ENCODE assay signal across 9 cellular contexts in genomic region chr5:72957337-72957736, GRCh38. TPM values are rescaled to one million over a fixed set of nuclear protein-coding genes. Genes with fewer than 3 reads are reported as not detected.
DNase-seq lines count a peak whose midpoint lies in the region; ATAC-seq and TF ChIP-seq lines count a peak whose summit lies in the region.
"Had no signal": no experiment of that assay in that cellular context is flagged by ENCODE, and none has a peak within 500 bp of the region (broad histone marks: within the 10 kb centered on the region; RNA-seq: fewer than 3 reads in every experiment).

No MANE protein-coding gene starts in this region.

- H3K36me3 ChIP-seq in HCT116 (ENCODE audit: control insufficient read depth in 1 of 2, insufficient read depth in 2 of 2, low read length in 2 of 2) (no peaks in the 10 kb centered on the region), gastrocnemius medialis (no peaks in the 10 kb centered on the region), aorta (ENCODE audit: control insufficient read depth in 1 of 2, insufficient read depth in 2 of 2, low read length in 1 of 2) (no peaks in the 10 kb centered on the region)

- TF ChIP-seq RAD21 in HCT116 (IDR thresholded peaks at IDR 0.05; ENCODE audit: low read depth) = no peak

- 49 to 52% methylated on average over 1 of the region's 1 CpG for WGBS in aorta, 2 donors

- peak overlapping the region; percentile 76 for H3K4me3 Mint-ChIP-seq in activated CD4-positive, alpha-beta memory T cell treated with anti-CD3 and anti-CD28 coated beads for 36 hours
- peak overlapping the region; percentile 95 for H3K4me3 Mint-ChIP-seq in glutamatergic neuron (ENCODE audit: unreplicated experiment)

- peak overlapping the region; percentile 83 for H3K9ac ChIP-seq in HCT116 (ENCODE audit: low read length)

- H2AFZ ChIP-seq in HCT116 (ENCODE audit: low read depth, low read length, poor library complexity, severe bottlenecking) = no peak overlapping the region

- H3K36me3 Mint-ChIP-seq in activated CD4-positive, alpha-beta memory T cell treated with anti-CD3 and anti-CD28 coated beads for 36 hours = no peaks in the 10 kb centered on the region
- no peaks in the 10 kb centered on the region for H3K36me3 Mint-ChIP-seq in glutamatergic neuron (ENCODE audit: unreplicated experiment)

- in situ Hi-C loops in gastrocnemius medialis (cut with MboI; ENCODE audit: low sequenced_read_pairs in 4 of 4) = loop anchor here in 1 of 4 donors (25.0 kb wide), 1 partner anchor 345 kb away; no protein-coding TSS in a partner anchor

- no peaks in the 10 kb centered on the region for H3K9me2 ChIP-seq in HCT116 (ENCODE audit: insufficient read depth)

- DNase-seq in HCT116 (ENCODE audit: low read depth, low spot score) (no peak), glutamatergic neuron (no peak), gastrocnemius medialis (no peak), aorta (no peak)
- no peak for DNase-seq in activated CD4-positive, alpha-beta memory T cell treated with anti-CD3 and anti-CD28 coated beads for 36 hours
- no peak for DNase-seq in activated CD4-positive, alpha-beta T cell treated with anti-CD3 and anti-CD28 coated beads for 1 hour
- DNase-seq: activated gamma-delta T cell treated with Interleukin-2 at 50 U/mL for 16 hours had no signal

- peaks cover 58% of the 10 kb centered on the region for H3K79me2 ChIP-seq in HCT116 (ENCODE audit: insufficient read depth, low read length)

- H3K9me3 Mint-ChIP-seq in activated CD4-positive, alpha-beta memory T cell treated with anti-CD3 and anti-CD28 coated beads for 36 hours = no peaks in the 10 kb centered on the region
- H3K9me3 Mint-ChIP-seq in glutamatergic neuron (ENCODE audit: unreplicated experiment) = peaks cover 7% of the 10 kb centered on the region

- POLR2A ChIA-PET in HCT116 (lab: Charles Lee) = interaction anchor here (0.7 kb wide), 1 partner anchor 267 kb away, joined by 3 read pairs; no protein-coding TSS in a partner anchor
- POLR2A ChIA-PET in activated CD4-positive, alpha-beta memory T cell treated with anti-CD3 and anti-CD28 coated beads for 36 hours (lab: Charles Lee) = no interaction called here

- H3K27ac ChIP-seq in HCT116 (ENCODE audit: low read depth, low read length) (no peak overlapping the region; the same call in 1 of the 2 replicates), gastrocnemius medialis (peak overlapping the region; percentile 92 to 97 (median 96)), aorta (ENCODE audit: low read depth in 1 of 2, low read length in 2 of 2) (no peak overlapping the region)

- no TSS peak for BruUV-seq in HCT116 (replicated peaks; lab: Mats Ljungman, UMichigan)

- no peak for TF ChIP-seq POLR2A in HCT116 (IDR thresholded peaks at IDR 0.05; ENCODE audit: borderline replicate concordance, extremely low read depth, insufficient read depth, insufficient read length)
- no peak for TF ChIP-seq POLR2A in gastrocnemius medialis (IDR thresholded peaks at IDR 0.05)

- RAD21 ChIA-PET in HCT116 (lab: Charles Lee; ENCODE audit: low non-redundant PET in 1 of 2, low total read pairs in 2 of 2, uncharacterized antibody in 2 of 2, unreplicated experiment in 2 of 2) = no interaction called here

- H3K4me2 ChIP-seq in HCT116 (ENCODE audit: low read length) = peak overlapping the region; percentile 97

- H3K27me3 Mint-ChIP-seq in activated CD4-positive, alpha-beta memory T cell treated with anti-CD3 and anti-CD28 coated beads for 36 hours = peaks cover 35% of the 10 kb centered on the region
- peaks cover 7% of the 10 kb centered on the region for H3K27me3 Mint-ChIP-seq in glutamatergic neuron (ENCODE audit: unreplicated experiment)

- no peaks in the 10 kb centered on the region for H4K20me1 ChIP-seq in HCT116 (ENCODE audit: insufficient read depth)

- TF ChIP-seq CTCF in HCT116 (IDR thresholded peaks at IDR 0.05 in 2 of 3, conservative IDR thresholded peaks at IDR 0.05 in 1 of 3; ENCODE audit: borderline replicate concordance in 1 of 3, insufficient read depth in 1 of 3, low read depth in 2 of 3, low read length in 2 of 3) (no peak), glutamatergic neuron (IDR thresholded peaks at IDR 0.05; ENCODE audit: partially characterized antibody, unreplicated experiment) (no peak), gastrocnemius medialis (IDR thresholded peaks at IDR 0.05 in 4 of 5, conservative IDR thresholded peaks at IDR 0.05 in 1 of 5) (no peak)

- H3K4me3 ChIP-seq in HCT116 (replicated peaks in 1 of 2; ENCODE audit: low read depth in 1 of 2, low read length in 2 of 2) (peak overlapping the region; percentile 61 to 77), gastrocnemius medialis (peak overlapping the region; percentile 71 to 85 (median 80)), aorta (ENCODE audit: low read length in 2 of 2) (peak overlapping the region in 1 of 2 donors; percentile 69)

- CTCF ChIA-PET in HCT116 (lab: Charles Lee) = interaction anchor here (0.9 kb wide), 1 partner anchor 35 kb away, joined by 3 read pairs; no protein-coding TSS in a partner anchor
- CTCF ChIA-PET in activated CD4-positive, alpha-beta memory T cell treated with anti-CD3 and anti-CD28 coated beads for 36 hours (lab: Charles Lee) = no interaction called here

- ATAC-seq in HCT116 = no peak
- ATAC-seq in gastrocnemius medialis = no peak
- no peak for ATAC-seq in aorta (ENCODE audit: low FRiP score)
- no peak for ATAC-seq in HG03432 (IDR thresholded peaks at IDR 0.05; ENCODE audit: unreplicated experiment)
- ATAC-seq in GM19324 (IDR thresholded peaks at IDR 0.05; ENCODE audit: low FRiP score, unreplicated experiment) = no peak

- H3K9me3 ChIP-seq in HCT116 (ENCODE audit: control insufficient read depth in 1 of 2, insufficient read depth in 1 of 2, low read depth in 1 of 2, low read length in 2 of 2) (no peaks in the 10 kb centered on the region), gastrocnemius medialis (no peaks in the 10 kb centered on the region), aorta (ENCODE audit: control insufficient read depth, low read length) (no peaks in the 10 kb centered on the region)

- intact Hi-C loops in HCT116 (cut with micrococcal nuclease) = loop anchor here (10.0 kb wide), 2 partner anchors 257 to 497 kb away; no protein-coding TSS in a partner anchor
- intact Hi-C loops in activated CD4-positive, alpha-beta memory T cell treated with anti-CD3 and anti-CD28 coated beads for 36 hours (cut with micrococcal nuclease) = loop anchor here (2.0 to 5.0 kb wide), 4 partner anchors 140 to 490 kb away; partner anchors contain the start of genes FOXD1 and TNPO1
- intact Hi-C loops in gastrocnemius medialis (cut with DNase I; ENCODE audit: low total_unique reads) = loop anchor here (2.0 to 5.0 kb wide), 3 partner anchors 105 to 335 kb away; partner anchors contain the start of gene TNPO1
- intact Hi-C loops in aorta (cut with DNase I) = loop anchor here in 1 of 2 donors (5.0 to 10.0 kb wide), 2 partner anchors 57 to 495 kb away; no protein-coding TSS in a partner anchor

- H3K27ac Mint-ChIP-seq in activated CD4-positive, alpha-beta memory T cell treated with anti-CD3 and anti-CD28 coated beads for 36 hours = no peak overlapping the region
- H3K27ac Mint-ChIP-seq in glutamatergic neuron (ENCODE audit: unreplicated experiment) = no peak overlapping the region

- H3K4me1 ChIP-seq in HCT116 (ENCODE audit: control insufficient read depth in 1 of 2, insufficient read depth in 2 of 2, low read length in 2 of 2) (peaks cover 9 to 40% of the 10 kb centered on the region in 2 experiments), gastrocnemius medialis (peaks cover 41 to 43% of the 10 kb centered on the region in 2 donors), aorta (ENCODE audit: control insufficient read depth in 1 of 2, insufficient read depth in 2 of 2, low read length in 2 of 2) (peaks cover 0 to 4% of the 10 kb centered on the region in 2 donors)

- H3K4me1 Mint-ChIP-seq in activated CD4-positive, alpha-beta memory T cell treated with anti-CD3 and anti-CD28 coated beads for 36 hours (ENCODE audit: low read depth) = peaks cover 14% of the 10 kb centered on the region
- peaks cover 6% of the 10 kb centered on the region for H3K4me1 Mint-ChIP-seq in glutamatergic neuron (ENCODE audit: low read depth, unreplicated experiment)

- H3K27me3 ChIP-seq in HCT116 (ENCODE audit: insufficient read depth, low read length) (no peaks in the 10 kb centered on the region), gastrocnemius medialis (no peaks in the 10 kb centered on the region), aorta (ENCODE audit: control insufficient read depth in 1 of 2, insufficient read depth in 2 of 2, low read length in 1 of 2) (no peaks in the 10 kb centered on the region)

TF ChIP-seq in HCT116, 20 proteins besides CTCF, POLR2A, EP300 and RAD21 (continues in another document):
- TF ChIP-seq EGR1 (IDR thresholded peaks at IDR 0.05; ENCODE audit: low read depth) (no peak), FOSL1 (IDR thresholded peaks at IDR 0.05; ENCODE audit: low read depth) (no peak), EZH2 (IDR thresholded peaks at IDR 0.05) (no peak), YY1 (IDR thresholded peaks at IDR 0.05; ENCODE audit: extremely low read depth, insufficient replicate concordance, low read depth, low read length) (no peak), ZNF274 (IDR thresholded peaks at IDR 0.05; ENCODE audit: low read depth, low read length) (no peak), SIN3A (IDR thresholded peaks at IDR 0.05; ENCODE audit: low read depth) (no peak), EZH2phosphoT487 (IDR thresholded peaks at IDR 0.05; ENCODE audit: borderline replicate concordance) (no peak), ELF1 (IDR thresholded peaks at IDR 0.05; ENCODE audit: borderline replicate concordance, low read depth) (no peak), SP1 (IDR thresholded peaks at IDR 0.05; ENCODE audit: low read depth) (no peak), JUND (IDR thresholded peaks at IDR 0.05) (no peak), MAX (IDR thresholded peaks at IDR 0.05) (no peak), ATF3 (IDR thresholded peaks at IDR 0.05) (no peak), CEBPB (IDR thresholded peaks at IDR 0.05; ENCODE audit: low read depth) (no peak), SRF (IDR thresholded peaks at IDR 0.05; ENCODE audit: low read depth) (no peak), TCF7L2 (IDR thresholded peaks at IDR 0.05; ENCODE audit: borderline replicate concordance, extremely low read depth, insufficient read depth, insufficient read length) (no peak)

RNA-seq across cellular contexts. Expression of gene FCHO2, which starts 1.5 kb away (rescaled TPM):
- 18.7 TPM for total RNA-seq in HCT116 (2021; ENCODE audit: unreplicated experiment)
- 12.8 and 13.2 TPM in 2 replicates for polyA plus RNA-seq in HCT116 (2012)
- 1 to 10 TPM; 1.3 TPM for total RNA-seq in activated CD4-positive, alpha-beta memory T cell treated with anti-CD3 and anti-CD28 coated beads for 36 hours
- total RNA-seq in glutamatergic neuron (ENCODE audit: unreplicated experiment) = 13.3 TPM
- 10 to 100 TPM in 3 of 4 donors, 1 to 10 TPM in 1; 8.3 to 14.8 (median 12.3) TPM for total RNA-seq in gastrocnemius medialis
- total RNA-seq in aorta = 10 to 100 TPM; 47.7 to 57.5 TPM
- 10 to 100 TPM; 13.1 to 14.8 TPM for polyA plus RNA-seq in aorta

Comparison
In these comparisons a context has a peak if more than half of its experiments do, and no peak if none do; other contexts are left out.
1. H3K27ac ChIP-seq: peak in gastrocnemius medialis (4 of 4); none in HCT116 (single experiment) and aorta (0 of 2).